ENCODE assay signal across 8 cellular contexts in genomic region chr20:32357869-32358631, GRCh38. TPM values are rescaled to one million over a fixed set of nuclear protein-coding genes. Genes with fewer than 3 reads are reported as not detected.
DNase-seq lines count a peak whose midpoint lies in the region; ATAC-seq and TF ChIP-seq lines count a peak whose summit lies in the region.

Gene ASXL1, plus strand, starts transcription at chr20:32358331. Its CDS starts 445 bp downstream, at chr20:32358776.

- H3K27ac ChIP-seq in liver (ENCODE audit: low read depth in 1 of 2, low read length in 2 of 2): peak within 1 kb of the TSS; percentile 92 to 98

- H3K27ac Mint-ChIP-seq in CD14-positive monocyte: peak within 1 kb of the TSS; percentile 95 to 100 (median 99)

- intact Hi-C loops in CD14-positive monocyte (cut with micrococcal nuclease): loop anchor here in 1 of 2 donors (5.0 kb wide), 1 partner anchor 246 kb away; no protein-coding TSS in a partner anchor

- ATAC-seq in GM19395 (IDR thresholded peaks at IDR 0.05; ENCODE audit: unreplicated experiment) (peak; percentile 76), HG03571 (IDR thresholded peaks at IDR 0.05; ENCODE audit: unreplicated experiment) (peak; percentile 77)

- H3K9me3 Mint-ChIP-seq in CD14-positive monocyte: peaks cover 0 to 2% (median 0%) of the 10 kb centered on the region in 7 donors

- peak within 1 kb of the TSS; percentile 71 to 98 (median 92) for H3K4me3 ChIP-seq in liver (ENCODE audit: low read depth in 1 of 3, low read length in 3 of 3)

- peaks cover 5 to 29% (median 16%) of the 10 kb centered on the region in 4 donors for H3K4me1 ChIP-seq in liver (ENCODE audit: control insufficient read depth in 4 of 4, insufficient read depth in 4 of 4, low read length in 3 of 4)

- no peaks in the 10 kb centered on the region for H3K9me3 ChIP-seq in liver (ENCODE audit: control insufficient read depth in 4 of 4, low read length in 3 of 4)

- peak within 1 kb of the TSS; percentile 77 for H3K9ac ChIP-seq in liver (ENCODE audit: low read depth in 1 of 2, low read length in 2 of 2)

- no peaks in the 10 kb centered on the region for H3K27me3 ChIP-seq in liver (ENCODE audit: control insufficient read depth in 4 of 4, insufficient read depth in 4 of 4, low read length in 3 of 4)

- peaks cover 38% of the 10 kb centered on the region for H3K4me1 Mint-ChIP-seq in CD14-positive monocyte

- TF ChIP-seq CTCF in CD14-positive monocyte (IDR thresholded peaks at IDR 0.05) (no peak), liver (IDR thresholded peaks at IDR 0.05; ENCODE audit: low read depth, low read length, missing input control) (no peak)

- WGBS in liver: under 1% methylated on average over 83 of the region's 83 CpGs

- H3K27me3 Mint-ChIP-seq in CD14-positive monocyte (ENCODE audit: low read depth in 3 of 3): no peaks in the 10 kb centered on the region

- H3K4me3 Mint-ChIP-seq in CD14-positive monocyte: peak within 1 kb of the TSS; percentile 96 to 99

- H3K36me3 ChIP-seq in liver (ENCODE audit: control insufficient read depth in 4 of 4, insufficient read depth in 3 of 4, low read depth in 1 of 4, low read length in 3 of 4): no peaks in the 10 kb centered on the region

- DNase-seq in CD14-positive monocyte (ENCODE audit: low spot score) (peak; percentile 88), NCI-H82 (lab: John Stamatoyannopoulos, UW) (peak; percentile 99), dermis microvascular lymphatic vessel endothelial cell (ENCODE audit: low read depth in 2 of 2) (peak; percentile 94 to 98)
- peak; percentile 94 to 96 for DNase-seq in activated CD4-positive, alpha-beta T cell treated with anti-CD3 and anti-CD28 coated beads, Interleukin-2, amount 50 U/mL, for 48 hours
- DNase-seq in stimulated activated CD4-positive, alpha-beta T cell treated with anti-CD3 and anti-CD28 coated beads, Interleukin-4, amount 100 ng/mL, for 24 hours: peak; percentile 95

- peaks cover 1 to 8% of the 10 kb centered on the region in 2 donors for H3K36me3 Mint-ChIP-seq in CD14-positive monocyte

- TF ChIP-seq RAD21 in liver (IDR thresholded peaks at IDR 0.05): peak in 1 of 2 donors; percentile 2

TF ChIP-seq in liver, 16 proteins besides CTCF, POLR2A, EP300 and RAD21:
- TF ChIP-seq JUND (IDR thresholded peaks at IDR 0.05) (no peak), YY1 (IDR thresholded peaks at IDR 0.05) (peak; percentile 97), RXRA (IDR thresholded peaks at IDR 0.05) (peak; percentile 52 to 55), EGR1 (IDR thresholded peaks at IDR 0.05; ENCODE audit: low read depth in 2 of 2) (peak; percentile 43 to 61), MAX (IDR thresholded peaks at IDR 0.05) (peak; percentile 71), ZBTB33 (IDR thresholded peaks at IDR 0.05) (peak; percentile 100), SP1 (IDR thresholded peaks at IDR 0.05) (peak; percentile 67), HNF4A (conservative IDR thresholded peaks at IDR 0.05) (no peak), HNF4G (IDR thresholded peaks at IDR 0.05) (no peak), FOXA1 (IDR thresholded peaks at IDR 0.05) (no peak), REST (IDR thresholded peaks at IDR 0.05) (peak; percentile 70), NR2F2 (IDR thresholded peaks at IDR 0.05) (peak; percentile 72), GABPA (IDR thresholded peaks at IDR 0.05 in 1 of 2, conservative IDR thresholded peaks at IDR 0.05 in 1 of 2) (peak; percentile 69 to 95), TAF1 (conservative IDR thresholded peaks at IDR 0.05) (peak; percentile 52)

RNA-seq across cellular contexts. Expression of gene ASXL1, which starts in this region (rescaled TPM):
- polyA plus RNA-seq in CD14-positive monocyte: 1 to 10 TPM; 1.8 to 2.8 TPM
- 27.3 and 48.4 TPM in 2 replicates for total RNA-seq in dermis microvascular lymphatic vessel endothelial cell
- 10 to 100 TPM; 31.2 to 61.3 TPM for total RNA-seq in liver
- 10 to 100 TPM; 13.4 to 17.8 TPM for polyA plus RNA-seq in liver

Comparison
In these comparisons a context has a peak if more than half of its experiments do, and no peak if none do; other contexts are left out.
1. Peak in every context shown above with its lines: DNase-seq, ATAC-seq, H3K4me3 ChIP-seq and H3K27ac ChIP-seq.